In the genomic region with DNA sequence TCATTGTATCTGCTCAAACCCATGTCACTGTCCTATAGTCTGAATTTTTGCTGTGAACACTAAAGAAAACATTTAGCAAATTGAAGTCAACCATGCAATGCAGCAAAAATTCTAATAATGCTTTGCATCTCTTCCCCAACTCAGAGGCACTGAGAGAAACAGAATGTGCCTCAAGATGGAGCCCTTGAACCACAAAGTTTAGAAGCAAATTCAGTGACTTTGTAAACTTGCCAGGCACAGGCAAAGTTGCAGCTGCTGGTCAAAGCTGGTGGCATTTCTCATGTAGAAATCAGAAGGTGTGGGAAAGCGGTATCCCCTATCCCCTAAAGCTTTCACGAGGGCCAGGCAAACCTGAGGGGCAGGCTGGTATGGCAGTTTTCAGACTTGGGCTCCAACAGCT, we compare ENCODE assay signal across 8 cellular contexts.
DNase-seq lines count a peak whose midpoint lies in the region; ATAC-seq and TF ChIP-seq lines count a peak whose summit lies in the region.

No MANE protein-coding gene starts in this region.

- no peaks in the 10 kb centered on the region for H3F3A ChIP-seq in PC-9 (ENCODE audit: insufficient read depth, low read depth)

- H3K9me3 Mint-ChIP-seq in activated CD4-positive, alpha-beta T cell treated with anti-CD3 and anti-CD28 coated beads for 36 hours (ENCODE audit: low read depth), result no peaks in the 10 kb centered on the region
- H3K9me3 Mint-ChIP-seq in nephron (peaks cover 7% of the 10 kb centered on the region), glutamatergic neuron (ENCODE audit: unreplicated experiment) (peaks cover 3% of the 10 kb centered on the region)

- H3K79me2 ChIP-seq in PC-9 (ENCODE audit: low read depth), result no peaks in the 10 kb centered on the region

- CTCF ChIA-PET in activated CD4-positive, alpha-beta T cell treated with anti-CD3 and anti-CD28 coated beads for 36 hours (lab: Charles Lee), result interaction anchor here (0.7 to 2.4 kb wide), 5 partner anchors 27 to 1086 kb away, joined by 3 to 9 read pairs (median 3); no protein-coding TSS in a partner anchor
- CTCF ChIA-PET in PC-9 (lab: Charles Lee), result interaction anchor here (0.6 kb wide), 1 partner anchor 938 kb away, joined by 3 read pairs; no protein-coding TSS in a partner anchor

- H3K36me3 Mint-ChIP-seq in activated CD4-positive, alpha-beta T cell treated with anti-CD3 and anti-CD28 coated beads for 36 hours (ENCODE audit: low read depth), result no peaks in the 10 kb centered on the region
- H3K36me3 Mint-ChIP-seq in nephron (ENCODE audit: low read depth), result no peaks in the 10 kb centered on the region
- H3K36me3 Mint-ChIP-seq in glutamatergic neuron (ENCODE audit: unreplicated experiment), result no peaks in the 10 kb centered on the region

- intact Hi-C loops in activated CD4-positive, alpha-beta T cell treated with anti-CD3 and anti-CD28 coated beads for 36 hours (cut with DNase I, micrococcal nuclease), result loop anchor here (2.0 to 10.0 kb wide), 6 partner anchors 185 to 1085 kb away; no protein-coding TSS in a partner anchor
- intact Hi-C loops in PC-9 (cut with micrococcal nuclease; ENCODE audit: unreplicated experiment), result loop anchor here (5.0 kb wide), 2 partner anchors 195 to 1055 kb away; no protein-coding TSS in a partner anchor

- H3K36me3 ChIP-seq in PC-9 (ENCODE audit: low read depth), result no peaks in the 10 kb centered on the region

- H3K4me1 Mint-ChIP-seq in activated CD4-positive, alpha-beta T cell treated with anti-CD3 and anti-CD28 coated beads for 36 hours, result peaks cover 7% of the 10 kb centered on the region
- H3K4me1 Mint-ChIP-seq in nephron (no peaks in the 10 kb centered on the region), glutamatergic neuron (ENCODE audit: low read depth, unreplicated experiment) (no peaks in the 10 kb centered on the region)

- H3K27ac ChIP-seq in PC-9, result no peak overlapping the region

- no peak overlapping the region for H3K4me2 ChIP-seq in PC-9

- no peaks in the 10 kb centered on the region for H3K9me3 ChIP-seq in PC-9 (ENCODE audit: insufficient read depth, low read depth)

- peak; percentile 20 for DNase-seq in activated CD4-positive, alpha-beta T cell treated with anti-CD3 and anti-CD28 coated beads for 36 hours
- no peak for DNase-seq in activated CD4-positive, alpha-beta T cell treated with anti-CD3 and anti-CD28 coated beads for 1 hour
- DNase-seq in PC-9 (peak; percentile 14 to 52), epithelial cell of proximal tubule (ENCODE audit: low read depth) (peak; percentile 19), glutamatergic neuron (no peak)

- H3K4me3 ChIP-seq in PC-9 (no peak overlapping the region), epithelial cell of proximal tubule (ENCODE audit: low read depth, low read length) (no peak overlapping the region)

- 0 out of 2 replicates have a peak, but pooled peaks cover 3% of the 10 kb centered on the region for H3K4me1 ChIP-seq in PC-9 (replicated peaks; ENCODE audit: insufficient read depth)

- no peak overlapping the region for H3K27ac Mint-ChIP-seq in activated CD4-positive, alpha-beta T cell treated with anti-CD3 and anti-CD28 coated beads for 36 hours
- H3K27ac Mint-ChIP-seq in nephron, result peak overlapping the region in 2 of 3 experiments; percentile 58 to 67
- no peak overlapping the region for H3K27ac Mint-ChIP-seq in glutamatergic neuron (ENCODE audit: unreplicated experiment)

- H3K9me2 ChIP-seq in PC-9 (ENCODE audit: insufficient read depth), result no peaks in the 10 kb centered on the region

- H3K27me3 Mint-ChIP-seq in activated CD4-positive, alpha-beta T cell treated with anti-CD3 and anti-CD28 coated beads for 36 hours, result peaks cover 4% of the 10 kb centered on the region
- H3K27me3 Mint-ChIP-seq in nephron (ENCODE audit: low read depth) (no peaks in the 10 kb centered on the region), glutamatergic neuron (ENCODE audit: unreplicated experiment) (peaks cover 4% of the 10 kb centered on the region)

- no peaks in the 10 kb centered on the region for H3K27me3 ChIP-seq in PC-9 (ENCODE audit: insufficient read depth, low read depth)

- no peak overlapping the region for H3K4me3 Mint-ChIP-seq in activated CD4-positive, alpha-beta T cell treated with anti-CD3 and anti-CD28 coated beads for 36 hours
- no peak overlapping the region for H3K4me3 Mint-ChIP-seq in nephron
- H3K4me3 Mint-ChIP-seq in glutamatergic neuron (ENCODE audit: unreplicated experiment), result no peak overlapping the region

- POLR2A ChIA-PET in activated CD4-positive, alpha-beta T cell treated with anti-CD3 and anti-CD28 coated beads for 36 hours (lab: Charles Lee), result no interaction called here
- POLR2A ChIA-PET in PC-9 (lab: Charles Lee; ENCODE audit: unreplicated experiment), result interaction anchor here (0.7 kb wide), 1 partner anchor 938 kb away, joined by 7 read pairs; no protein-coding TSS in a partner anchor

- no peak for ATAC-seq in activated CD4-positive, alpha-beta T cell treated with anti-CD3 and anti-CD28 coated beads for 36 hours
- no peak for ATAC-seq in HG02610 (IDR thresholded peaks at IDR 0.05; ENCODE audit: unreplicated experiment)
- ATAC-seq in GM21717 (IDR thresholded peaks at IDR 0.05; ENCODE audit: unreplicated experiment), result no peak

- peak; percentile 52; the same call in 1 of the 2 replicates for TF ChIP-seq CTCF in PC-9 (conservative IDR thresholded peaks at IDR 0.05)
- peak; percentile 64 for TF ChIP-seq CTCF in epithelial cell of proximal tubule (conservative IDR thresholded peaks at IDR 0.05; ENCODE audit: low read depth, low read length)
- TF ChIP-seq CTCF in nephron (IDR thresholded peaks at IDR 0.05; ENCODE audit: unreplicated experiment in 3 of 3), result peak; percentile 45 to 52 (median 47)
- TF ChIP-seq CTCF in glutamatergic neuron (IDR thresholded peaks at IDR 0.05; ENCODE audit: partially characterized antibody, unreplicated experiment), result no peak

- H4K20me1 ChIP-seq in PC-9 (ENCODE audit: insufficient read depth), result no peaks in the 10 kb centered on the region

- H2AFZ ChIP-seq in PC-9, result no peak overlapping the region

- BruUV-seq in PC-9 (replicated peaks; lab: Mats Ljungman, UMichigan), result no TSS peak

Comparison
In these comparisons a context has a peak if more than half of its experiments do, and no peak if none do; other contexts are left out.
1. DNase-seq: peak in activated CD4-positive, alpha-beta T cell treated with anti-CD3 and anti-CD28 coated beads for 36 hours (single experiment), PC-9 (2 of 2) and epithelial cell of proximal tubule (single experiment); none in activated CD4-positive, alpha-beta T cell treated with anti-CD3 and anti-CD28 coated beads for 1 hour (single experiment) and glutamatergic neuron (single experiment).
2. H3K27ac Mint-ChIP-seq: peak in nephron (2 of 3); none in activated CD4-positive, alpha-beta T cell treated with anti-CD3 and anti-CD28 coated beads for 36 hours (single experiment) and glutamatergic neuron (single experiment).